17 cellular contexts compared by ENCODE assay signal in genomic region chr9:134216961-134217360, GRCh38. TPM values are rescaled to one million over a fixed set of nuclear protein-coding genes. Genes with fewer than 3 reads are reported as not detected.
"Had no signal": no experiment of that assay in that cellular context is flagged by ENCODE, and none has a peak within 500 bp of the region (broad histone marks: within the 10 kb centered on the region; RNA-seq: fewer than 3 reads in every experiment).

No MANE protein-coding gene starts in this region.

- H3K27me3 ChIP-seq: esophagus squamous epithelium, testis had no signal

- ATAC-seq: stimulated activated naive CD8-positive, alpha-beta T cell treated with anti-CD3 and anti-CD28 coated beads, Interleukin-15, Interleukin-2, amounts not matched to agents 100 U/mL and 50 U/mL, for 24 hours; T-helper 17 cell had no signal

- DNase-seq: activated CD4-positive, alpha-beta T cell treated with anti-CD3 and anti-CD28 coated beads, Interleukin-2, amount 10 ng/mL, durations not matched to agents 7 days and 5 days; activated CD4-positive, CD25-positive, alpha-beta regulatory T cell; activated effector memory CD4-positive, alpha-beta T cell treated with Interleukin-2 at 50 U/mL for 16 hours; activated T-cell treated with anti-CD3 and anti-CD28 coated beads, Interleukin-2, amount 50 U/mL, for 24 hours; cerebellar nuclear complex; esophagus squamous epithelium; foreskin fibroblast; midbrain; naive B cell; stimulated activated CD4-positive, alpha-beta T cell treated with anti-CD3 and anti-CD28 coated beads, Interleukin-4, amount 100 ng/mL, for 1 hour; stimulated activated CD8-positive, alpha-beta memory T cell treated with anti-CD3 and anti-CD28 coated beads, Interleukin-4, amount 100 ng/mL, for 48 hours; stimulated activated naive CD8-positive, alpha-beta T cell treated with anti-CD3 and anti-CD28 coated beads, Interleukin-15, Interleukin-2, amounts not matched to agents 100 U/mL and 50 U/mL, for 24 hours; T-helper 17 cell; testis had no signal

- H3K36me3 ChIP-seq: esophagus squamous epithelium had no signal

- H3K4me3 ChIP-seq: esophagus squamous epithelium, testis had no signal

- H3K27ac ChIP-seq: testis had no signal

- H3K9me3 ChIP-seq: testis had no signal

RNA-seq across cellular contexts. Expression of gene RNU6ATAC, which starts 52.6 kb away (rescaled TPM):
- total RNA-seq: esophagus squamous epithelium, lower leg skin, testis, urinary bladder had no signal
- polyA plus RNA-seq: keratinocyte, urinary bladder had no signal
